In genomic region chr1:152440635-152441471, GRCh38 we compare ENCODE assay signal across 8 cellular contexts. TPM values are rescaled to one million over a fixed set of nuclear protein-coding genes. Genes with fewer than 3 reads are reported as not detected.
DNase-seq lines count a peak whose midpoint lies in the region; ATAC-seq and TF ChIP-seq lines count a peak whose summit lies in the region.

No MANE protein-coding gene starts in this region.

- H3K9me3 ChIP-seq in mucosa of descending colon, result no peaks in the 10 kb centered on the region

- H3K36me3 ChIP-seq in BJ (ENCODE audit: control insufficient read depth, insufficient read depth, low read length) (no peaks in the 10 kb centered on the region), mucosa of descending colon (ENCODE audit: low read depth) (no peaks in the 10 kb centered on the region)

- peak; percentile 87 for TF ChIP-seq CTCF in BJ (IDR thresholded peaks at IDR 0.05; ENCODE audit: insufficient read depth, low read depth, low read length)
- peak; percentile 77 for TF ChIP-seq CTCF in mucosa of descending colon (IDR thresholded peaks at IDR 0.05)

- ATAC-seq in GM18909 (IDR thresholded peaks at IDR 0.05; ENCODE audit: poor library complexity, unreplicated experiment) (peak; percentile 86), HG03175 (IDR thresholded peaks at IDR 0.05; ENCODE audit: unreplicated experiment) (peak; percentile 96), mucosa of descending colon (peak; percentile 93)

- CTCF ChIA-PET in BJ (lab: Yijun Ruan, JAX), result interaction anchor here (0.6 to 3.9 kb wide), 36 partner anchors 8 to 1074 kb away, joined by 3 to 47 read pairs (median 4); partner anchors contain the start of gene FLG2

- DNase-seq in BJ (ENCODE audit: low read depth), result no peak
- peak; percentile 31 for DNase-seq in NCI-H526 treated with DMSO at 0.1 percent for 48 hours (lab: John Stamatoyannopoulos, UW)
- DNase-seq in activated CD4-positive, alpha-beta T cell treated with anti-CD3 and anti-CD28 coated beads, Interleukin-2, amount 50 U/mL, for 24 hours (ENCODE audit: low read depth in 1 of 2, low spot score in 1 of 2), result peak; percentile 36 to 68
- peak; percentile 36 for DNase-seq in effector CD8-positive, alpha-beta T cell (lab: John Stamatoyannopoulos, UW)
- DNase-seq in mucosa of descending colon, result peak in 2 of 3 donors; percentile 56 to 72
- DNase-seq in stimulated activated CD8-positive, alpha-beta memory T cell treated with anti-CD3 and anti-CD28 coated beads, Interleukin-7, amount 100 ng/mL, for 24 hours (ENCODE audit: low read depth), result peak; percentile 31

- H3K27me3 ChIP-seq in BJ (ENCODE audit: control insufficient read depth, insufficient read depth, low read length), result no peaks in the 10 kb centered on the region; the same call in 1 of the 2 replicates

- H3K4me3 ChIP-seq in BJ (ENCODE audit: low read depth, low read length), result no peak overlapping the region
- no peak overlapping the region for H3K4me3 ChIP-seq in mucosa of descending colon

- intact Hi-C loops in mucosa of descending colon (cut with DNase I, micrococcal nuclease), result no loop called here

- no peaks in the 10 kb centered on the region for H3K4me1 ChIP-seq in mucosa of descending colon (ENCODE audit: low read depth)

- POLR2A ChIA-PET in BJ (lab: Charles Lee), result no interaction called here

RNA-seq across cellular contexts. Expression of gene CRNN, which starts 26.8 kb away (rescaled TPM):
- polyA plus RNA-seq in BJ (2011; rRNA removed), result not detected in 2 replicates
- not detected in 2 replicates for polyA minus RNA-seq in BJ (2011; rRNA and poly(A)+ RNA removed)
- total RNA-seq in mucosa of descending colon, result not detected
